8 cellular contexts compared by ENCODE assay signal in genomic region chr7:157336383-157337315, GRCh38. TPM values are rescaled to one million over a fixed set of nuclear protein-coding genes. Genes with fewer than 3 reads are reported as not detected.
A peak's percentile ranks its signal among the peaks of the same experiment; 100 is the strongest.
DNase-seq lines count a peak whose midpoint lies in the region; ATAC-seq, FAIRE-seq and TF ChIP-seq lines count a peak whose summit lies in the region.

TSS of gene DNAJB6 (plus strand) at chr7:157337004. CDS start at chr7:157358573, 21,569 bp downstream.

- DNase-seq in NCI-H187 treated with DMSO at 0.1 percent for 48 hours (lab: John Stamatoyannopoulos, UW) (peak; percentile 70), ascending aorta (ENCODE audit: low spot score in 2 of 2) (peak; percentile 77 to 96), right cardiac atrium (peak; percentile 95 to 98 (median 98)), pulmonary artery endothelial cell (ENCODE audit: low read depth, low spot score) (peak; percentile 47), urothelium cell line (ENCODE audit: low spot score) (peak; percentile 92)
- peak; percentile 95 for DNase-seq in T-helper 2 cell treated with Interferon-gamma antibody and Interleukin-4, amounts not matched to agents 5 μg/mL and 100 μg/mL, for 36 hours (ENCODE audit: low spot score)

- intact Hi-C loops in ascending aorta (cut with DNase I): loop anchor here (1.0 to 5.0 kb wide), 5 partner anchors 11 to 388 kb away; partner anchors contain the start of genes NOM1 and UBE3C
- intact Hi-C loops in right cardiac atrium (cut with DNase I): loop anchor here in 2 of 4 donors (5.0 to 10.0 kb wide), 2 partner anchors 62 to 444 kb away; partner anchors contain the start of gene LMBR1 (in 1 of the 2)

- WGBS in right cardiac atrium: under 1% methylated on average over 114 of the region's 114 CpGs

- ATAC-seq in GM18505 (IDR thresholded peaks at IDR 0.05; ENCODE audit: unreplicated experiment) (peak; percentile 76), HG02943 (IDR thresholded peaks at IDR 0.05; ENCODE audit: low read depth, unreplicated experiment) (peak; percentile 69), right cardiac atrium (peak; percentile 92 to 93)

- peak within 1 kb of the TSS; percentile 97 for H3K4me3 Mint-ChIP-seq in T-helper 2 cell treated with Interferon-gamma antibody and Interleukin-4, amounts not matched to agents 5 μg/mL and 100 μg/mL, for 36 hours

- FAIRE-seq in urothelium cell line (lab: Jason Lieb, UNC): peak; percentile 52

- TF ChIP-seq CTCF in ascending aorta (IDR thresholded peaks at IDR 0.05): no peak

- H3K4me1 Mint-ChIP-seq in T-helper 2 cell treated with Interferon-gamma antibody and Interleukin-4, amounts not matched to agents 5 μg/mL and 100 μg/mL, for 36 hours (ENCODE audit: low read depth): peaks cover 22% of the 10 kb centered on the region

- peak; percentile 57 for TF ChIP-seq POLR2A in GM18505 (IDR thresholded peaks at IDR 0.05; ENCODE audit: borderline replicate concordance, extremely low read depth, insufficient read depth, insufficient read length)

- H3K4me1 ChIP-seq in ascending aorta (peaks cover 3 to 6% of the 10 kb centered on the region in 2 donors), right cardiac atrium (ENCODE audit: control insufficient read depth, insufficient read depth, low read length) (peaks cover 7% of the 10 kb centered on the region)

- H3K9me3 ChIP-seq in ascending aorta: no peaks in the 10 kb centered on the region
- H3K9me3 ChIP-seq in right cardiac atrium (ENCODE audit: control insufficient read depth, low read length): no peaks in the 10 kb centered on the region

- H3K27me3 Mint-ChIP-seq in T-helper 2 cell treated with Interferon-gamma antibody and Interleukin-4, amounts not matched to agents 5 μg/mL and 100 μg/mL, for 36 hours (ENCODE audit: low read depth): peaks cover 30% of the 10 kb centered on the region

- peak within 1 kb of the TSS; percentile 83 to 91 for H3K4me3 ChIP-seq in ascending aorta
- H3K4me3 ChIP-seq in right cardiac atrium (ENCODE audit: low read length): peak within 1 kb of the TSS; percentile 95

- H3K36me3 ChIP-seq in ascending aorta: no peaks in the 10 kb centered on the region

- peak within 1 kb of the TSS; percentile 97 for H3K27ac ChIP-seq in ascending aorta
- peak within 1 kb of the TSS; percentile 81 for H3K27ac ChIP-seq in right cardiac atrium (ENCODE audit: low read length)

- peak within 1 kb of the TSS; percentile 98 for H3K27ac Mint-ChIP-seq in T-helper 2 cell treated with Interferon-gamma antibody and Interleukin-4, amounts not matched to agents 5 μg/mL and 100 μg/mL, for 36 hours

- no peaks in the 10 kb centered on the region for H3K27me3 ChIP-seq in ascending aorta
- H3K27me3 ChIP-seq in right cardiac atrium (ENCODE audit: control insufficient read depth, insufficient read depth): no peaks in the 10 kb centered on the region

- H3K9me3 Mint-ChIP-seq in T-helper 2 cell treated with Interferon-gamma antibody and Interleukin-4, amounts not matched to agents 5 μg/mL and 100 μg/mL, for 36 hours: no peaks in the 10 kb centered on the region

- H3K36me3 Mint-ChIP-seq in T-helper 2 cell treated with Interferon-gamma antibody and Interleukin-4, amounts not matched to agents 5 μg/mL and 100 μg/mL, for 36 hours (ENCODE audit: low read depth): peaks cover 18% of the 10 kb centered on the region

RNA-seq across cellular contexts. Expression of gene DNAJB6, which starts in this region (rescaled TPM):
- total RNA-seq in ascending aorta (79.1 TPM), right cardiac atrium (100 to 1,000 TPM; 154 to 183 (median 172) TPM), pulmonary artery endothelial cell (104 and 189 TPM in 2 replicates)
- 154 TPM for polyA plus RNA-seq in right cardiac atrium

Comparison
In these comparisons a context has a peak if more than half of its experiments do, and no peak if none do; other contexts are left out.
1. Peak in every context shown above with its lines: DNase-seq, ATAC-seq, H3K4me3 ChIP-seq and H3K27ac ChIP-seq.
2. DNase-seq: peak in every context shown above with its lines; median percentile 98 in right cardiac atrium; 95 in T-helper 2 cell treated with Interferon-gamma antibody and Interleukin-4, amounts not matched to agents 5 μg/mL and 100 μg/mL, for 36 hours; 92 in urothelium cell line; 86 in ascending aorta; 70 in NCI-H187 treated with DMSO at 0.1 percent for 48 hours; 47 in pulmonary artery endothelial cell.